In genomic region chr1:171753685-171754380, GRCh38 we compare ENCODE assay signal across 1 cellular context.
TF ChIP-seq lines count a peak whose summit lies in the region.

No MANE protein-coding gene starts in this region.

TF ChIP-seq in K562, 482 proteins besides CTCF, POLR2A, EP300 and RAD21 (continued from another document):
- peak; percentile 72 for TF ChIP-seq ZBTB40 (IDR thresholded peaks at IDR 0.05)
- no peak for TF ChIP-seq ZBTB40 (CRISPR knock-in tag; IDR thresholded peaks at IDR 0.05)
- TF ChIP-seq ZNF57 (CRISPR knock-in tag; IDR thresholded peaks at IDR 0.05) = no peak
- no peak for TF ChIP-seq ZC3H4 (CRISPR knock-in tag; IDR thresholded peaks at IDR 0.05; ENCODE audit: borderline replicate concordance)
- no peak for TF ChIP-seq ZNF274 (IDR thresholded peaks at IDR 0.05; ENCODE audit: borderline replicate concordance, low read depth, low read length)
- TF ChIP-seq ZNF263 (CRISPR knock-in tag; IDR thresholded peaks at IDR 0.05; ENCODE audit: borderline replicate concordance) = no peak
- TF ChIP-seq PURB (CRISPR knock-in tag; IDR thresholded peaks at IDR 0.05; ENCODE audit: low read depth) = no peak
- TF ChIP-seq HCFC1 (IDR thresholded peaks at IDR 0.05; ENCODE audit: low read depth, low read length) = no peak
- TF ChIP-seq CCNT2 (IDR thresholded peaks at IDR 0.05; ENCODE audit: borderline replicate concordance, extremely low read depth, insufficient read length, low read depth, low read length) = no peak
- no peak for TF ChIP-seq NFYB (IDR thresholded peaks at IDR 0.05; ENCODE audit: extremely low read depth, insufficient read length)
- TF ChIP-seq MECOM (CRISPR knock-in tag; IDR thresholded peaks at IDR 0.05) = no peak
- no peak for TF ChIP-seq HMBOX1 (IDR thresholded peaks at IDR 0.05)
- TF ChIP-seq ZNF76 (CRISPR knock-in tag; IDR thresholded peaks at IDR 0.05; ENCODE audit: borderline replicate concordance) = no peak
- no peak for TF ChIP-seq FOXK1 (CRISPR knock-in tag; IDR thresholded peaks at IDR 0.05; ENCODE audit: borderline replicate concordance)
- TF ChIP-seq ZFP30 (CRISPR knock-in tag; IDR thresholded peaks at IDR 0.05; ENCODE audit: borderline replicate concordance) = no peak
- no peak for TF ChIP-seq KLF13 (tag; IDR thresholded peaks at IDR 0.05; ENCODE audit: borderline replicate concordance, low read depth)
